8 cellular contexts compared by ENCODE assay signal in the genomic region with DNA sequence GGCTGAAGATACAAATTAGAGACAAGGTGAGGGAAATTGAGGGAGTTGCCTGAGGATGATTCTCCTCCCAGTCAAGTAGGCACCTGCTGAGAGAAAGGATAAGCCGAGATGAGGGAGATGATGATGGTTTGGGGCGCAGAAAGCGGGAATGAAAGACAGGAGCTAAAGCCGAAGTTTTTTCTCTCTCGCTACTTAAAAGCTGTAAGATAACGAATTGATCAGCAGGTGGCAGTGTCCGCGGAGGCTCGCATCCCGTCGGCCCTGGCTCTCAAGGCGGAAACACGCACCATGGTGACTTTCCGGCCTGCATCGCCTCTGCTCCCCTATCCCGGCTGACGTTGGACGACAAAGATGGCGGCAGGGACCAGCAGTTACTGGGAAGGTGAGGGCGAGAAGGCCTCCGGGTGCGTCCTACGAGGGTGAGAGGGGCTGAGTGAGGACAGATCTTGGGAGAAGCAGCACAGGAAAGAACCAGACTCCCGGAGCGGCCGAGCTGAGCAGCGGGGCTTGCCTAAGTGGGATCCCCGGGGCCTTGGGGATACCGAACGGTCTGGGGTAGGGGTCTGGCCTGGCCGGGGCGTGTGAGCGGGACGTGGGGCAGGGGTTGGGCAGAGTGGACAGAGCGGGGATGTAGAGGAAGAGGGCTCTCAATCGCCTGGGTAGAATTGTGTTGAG. TPM values are rescaled to one million over a fixed set of nuclear protein-coding genes. Genes with fewer than 3 reads are reported as not detected.
A peak's percentile ranks its signal among the peaks of the same experiment; 100 is the strongest.
DNase-seq lines count a peak whose midpoint lies in the region; ATAC-seq lines count a peak whose summit lies in the region.

A gene (plus strand): TSS at position 326 of the 675 bp plus-strand sequence. CDS start 26 bp downstream, at position 352.

- peak within 1 kb of the TSS; percentile 95 to 100 (median 98) for H3K4me3 Mint-ChIP-seq in naive B cell
- H3K4me3 Mint-ChIP-seq in stimulated activated memory B cell treated with anti-CD40 and anti-IgM and Interleukin-4, amounts not matched to agents 10 μg/mL and 1 μg/mL and 100 μg/mL, for 72 hours: peak within 1 kb of the TSS; percentile 95

- H3K36me3 Mint-ChIP-seq in naive B cell: peaks cover 0 to 5% of the 10 kb centered on the region in 2 donors
- H3K36me3 Mint-ChIP-seq in stimulated activated memory B cell treated with anti-CD40 and anti-IgM and Interleukin-4, amounts not matched to agents 10 μg/mL and 1 μg/mL and 100 μg/mL, for 72 hours: peaks cover 12% of the 10 kb centered on the region

- DNase-seq in EH (ENCODE audit: low read depth): peak; percentile 95
- DNase-seq in Kasumi-1 (lab: John Stamatoyannopoulos, UW): peak; percentile 96 to 98
- peak; percentile 95 for DNase-seq in RPMI8226
- peak; percentile 85 to 87 for DNase-seq in activated T-helper 1 cell treated with anti-CD3 and anti-CD28 coated beads, Interleukin-2, amount 50 U/mL, for 16 hours (ENCODE audit: low read depth in 1 of 2, low spot score in 1 of 2)
- DNase-seq in fibroblast of gingiva (ENCODE audit: low read depth): peak; percentile 95
- DNase-seq in naive B cell: peak; percentile 87

- peak within 1 kb of the TSS; percentile 98 to 100 (median 99) for H3K27ac Mint-ChIP-seq in naive B cell
- peak within 1 kb of the TSS; percentile 98 for H3K27ac Mint-ChIP-seq in stimulated activated memory B cell treated with anti-CD40 and anti-IgM and Interleukin-4, amounts not matched to agents 10 μg/mL and 1 μg/mL and 100 μg/mL, for 72 hours

- ATAC-seq in GM21825 (IDR thresholded peaks at IDR 0.05; ENCODE audit: unreplicated experiment) (peak; percentile 97), naive B cell (ENCODE audit: low read depth in 2 of 2) (peak; percentile 95)
- ATAC-seq in stimulated activated memory B cell treated with anti-CD40 and anti-IgM and Interleukin-4, amounts not matched to agents 10 μg/mL and 1 μg/mL and 100 μg/mL, for 72 hours: peak; percentile 100

- no peaks in the 10 kb centered on the region for H3K9me3 Mint-ChIP-seq in naive B cell
- no peaks in the 10 kb centered on the region for H3K9me3 Mint-ChIP-seq in stimulated activated memory B cell treated with anti-CD40 and anti-IgM and Interleukin-4, amounts not matched to agents 10 μg/mL and 1 μg/mL and 100 μg/mL, for 72 hours

- peaks cover 21 to 36% (median 24%) of the 10 kb centered on the region in 3 donors for H3K4me1 Mint-ChIP-seq in naive B cell
- H3K4me1 Mint-ChIP-seq in stimulated activated memory B cell treated with anti-CD40 and anti-IgM and Interleukin-4, amounts not matched to agents 10 μg/mL and 1 μg/mL and 100 μg/mL, for 72 hours: peaks cover 28% of the 10 kb centered on the region

- H3K27me3 Mint-ChIP-seq in naive B cell: no peaks in the 10 kb centered on the region
- H3K27me3 Mint-ChIP-seq in stimulated activated memory B cell treated with anti-CD40 and anti-IgM and Interleukin-4, amounts not matched to agents 10 μg/mL and 1 μg/mL and 100 μg/mL, for 72 hours: no peaks in the 10 kb centered on the region

RNA-seq across cellular contexts. Expression of the gene that starts here (rescaled TPM):
- polyA plus RNA-seq in naive B cell (ENCODE audit: low read depth in 6 of 6): 10 to 100 TPM; 61.4 to 85.5 (median 70.3) TPM

Comparison
In these comparisons a context has a peak if more than half of its experiments do, and no peak if none do; other contexts are left out.
1. Peak in every context shown above with its lines: DNase-seq and ATAC-seq.